1 cellular context compared by ENCODE assay signal in genomic region chr13:26949701-26950345, GRCh38.
A peak's percentile ranks its signal among the peaks of the same experiment; 100 is the strongest.
TF ChIP-seq lines count a peak whose summit lies in the region.

No MANE protein-coding gene starts in this region.

TF ChIP-seq in HEK293, 187 proteins besides CTCF, POLR2A, EP300 and RAD21 (continued from another document):
- 0 out of 2 replicates have a peak, but pooled peaks have one; percentile 32 for TF ChIP-seq TSHZ1 (tag by site-specific recombination; IDR thresholded peaks at IDR 0.05; ENCODE audit: borderline replicate concordance)
- TF ChIP-seq OSR2 (tag by site-specific recombination; IDR thresholded peaks at IDR 0.05) = peak; percentile 93
- TF ChIP-seq ZNF596 (tag by site-specific recombination; IDR thresholded peaks at IDR 0.05) = 0 out of 2 replicates have a peak, but pooled peaks have one; percentile 8
- TF ChIP-seq TCF7L2 (IDR thresholded peaks at IDR 0.05; ENCODE audit: borderline replicate concordance, low read depth, low read length) = peak; percentile 90
- TF ChIP-seq ZNF837 (tag by site-specific recombination; IDR thresholded peaks at IDR 0.05) = no peak
- no peak for TF ChIP-seq ZNF112 (tag by site-specific recombination; IDR thresholded peaks at IDR 0.05)
- peak; percentile 53; the same call in 1 of the 2 replicates for TF ChIP-seq WT1 (tag by site-specific recombination; IDR thresholded peaks at IDR 0.05)
- TF ChIP-seq ZNF580 (tag by site-specific recombination; IDR thresholded peaks at IDR 0.05) = peak; percentile 72; the same call in 1 of the 2 replicates
- 0 out of 2 replicates have a peak, but pooled peaks have one; percentile 30 for TF ChIP-seq IKZF3 (tag by site-specific recombination; IDR thresholded peaks at IDR 0.05)
- TF ChIP-seq KLF10 (tag by site-specific recombination; IDR thresholded peaks at IDR 0.05) = no peak
- TF ChIP-seq ZSCAN30 (tag by site-specific recombination; IDR thresholded peaks at IDR 0.05) = 0 out of 2 replicates have a peak, but pooled peaks have one; percentile 12
- no peak for TF ChIP-seq ZNF473 (tag by site-specific recombination; IDR thresholded peaks at IDR 0.05)
- no peak for TF ChIP-seq ZNF747 (tag by site-specific recombination; IDR thresholded peaks at IDR 0.05)
- peak; percentile 61 for TF ChIP-seq PRDM4 (tag by site-specific recombination; IDR thresholded peaks at IDR 0.05)
- TF ChIP-seq ZNF18 (tag by site-specific recombination; IDR thresholded peaks at IDR 0.05) = peak; percentile 60
- peak; percentile 83 for TF ChIP-seq GLIS1 (tag by site-specific recombination; IDR thresholded peaks at IDR 0.05)
- TF ChIP-seq PRDM6 (tag by site-specific recombination; IDR thresholded peaks at IDR 0.05) = peak; percentile 61
- TF ChIP-seq MZF1 (tag by site-specific recombination; IDR thresholded peaks at IDR 0.05; ENCODE audit: borderline replicate concordance) = peak; percentile 28; the same call in 1 of the 2 replicates
- no peak for TF ChIP-seq ZNF324 (tag by site-specific recombination; IDR thresholded peaks at IDR 0.05)
- no peak for TF ChIP-seq ZNF555 (tag by site-specific recombination; conservative IDR thresholded peaks at IDR 0.05)
- 0 out of 2 replicates have a peak, but pooled peaks have one; percentile 22 for TF ChIP-seq ZNF664 (tag by site-specific recombination; IDR thresholded peaks at IDR 0.05)
- no peak for TF ChIP-seq ZNF792 (tag by site-specific recombination; IDR thresholded peaks at IDR 0.05)
